ENCODE assay signal across 17 cellular contexts in the genomic region with DNA sequence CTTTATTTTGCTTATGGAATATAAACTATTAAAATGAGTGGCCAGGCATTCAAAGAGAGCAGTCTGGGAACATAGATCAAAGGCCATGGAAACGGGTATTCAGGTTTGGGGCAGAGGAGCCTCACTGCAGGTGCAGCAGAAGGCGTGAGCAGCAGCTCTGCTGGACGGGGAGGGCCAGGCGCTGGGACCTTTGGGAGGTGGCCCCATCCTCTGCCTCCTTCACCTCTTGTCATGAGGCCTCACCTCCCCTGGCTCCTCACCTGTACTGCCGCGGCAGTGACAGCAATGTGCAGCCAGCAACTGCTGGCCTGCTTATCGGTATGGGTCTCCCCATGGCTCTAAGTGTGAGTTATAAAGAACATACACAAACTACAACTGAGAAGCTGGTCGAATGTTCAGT.
DNase-seq lines count a peak whose midpoint lies in the region; ATAC-seq and TF ChIP-seq lines count a peak whose summit lies in the region.
"Had no signal": no experiment of that assay in that cellular context is flagged by ENCODE, and none has a peak within 500 bp of the region (broad histone marks: within the 10 kb centered on the region; RNA-seq: fewer than 3 reads in every experiment).

No MANE protein-coding gene starts in this region.

- H3K79me2 ChIP-seq in Loucy (ENCODE audit: insufficient read depth, low read length) = no peaks in the 10 kb centered on the region
- H3K79me2 ChIP-seq in neural progenitor cell (ENCODE audit: low read depth) = no peaks in the 10 kb centered on the region

- in situ Hi-C loops in GM13976 (cut with MboI; ENCODE audit: low sequenced_read_pairs, unreplicated experiment) = no loop called here

- TF ChIP-seq CTCF in Loucy (conservative IDR thresholded peaks at IDR 0.05; ENCODE audit: low read length) = no peak
- TF ChIP-seq CTCF in WERI-Rb-1 (IDR thresholded peaks at IDR 0.05; ENCODE audit: low read depth, low read length) = no peak
- no peak for TF ChIP-seq CTCF in neural progenitor cell (IDR thresholded peaks at IDR 0.05)
- TF ChIP-seq CTCF in natural killer cell (IDR thresholded peaks at IDR 0.05) = no peak
- TF ChIP-seq CTCF in osteocyte (IDR thresholded peaks at IDR 0.05) = no peak
- no peak for TF ChIP-seq CTCF in GM13976 (IDR thresholded peaks at IDR 0.05; ENCODE audit: borderline replicate concordance, control extremely low read depth, extremely low read depth, insufficient read depth, missing control alignments)

- H3K36me3 ChIP-seq in Loucy (ENCODE audit: insufficient read depth, low read length) (no peaks in the 10 kb centered on the region), WERI-Rb-1 (no peaks in the 10 kb centered on the region), neural progenitor cell (no peaks in the 10 kb centered on the region)
- H3K36me3 ChIP-seq: MG63 had no signal

- H3K4me3 ChIP-seq in Loucy (ENCODE audit: low read length, poor library complexity, severe bottlenecking) (no peak overlapping the region), WERI-Rb-1 (ENCODE audit: low read depth, low read length) (peak overlapping the region; percentile 27), neural progenitor cell (no peak overlapping the region)
- H3K4me3 ChIP-seq: MG63, SK-N-MC had no signal

- H3K27ac ChIP-seq in WERI-Rb-1 (peak overlapping the region; percentile 90), neural progenitor cell (no peak overlapping the region)
- H3K27ac ChIP-seq: SK-N-MC had no signal

- ATAC-seq in natural killer cell = no peak
- ATAC-seq: HepG2 had no signal

- no peaks in the 10 kb centered on the region for H3K27me3 ChIP-seq in Loucy (ENCODE audit: insufficient read depth, low read length, poor library complexity, severe bottlenecking)
- no peaks in the 10 kb centered on the region for H3K27me3 ChIP-seq in WERI-Rb-1 (ENCODE audit: insufficient read depth, low read depth, severe bottlenecking)
- no peaks in the 10 kb centered on the region for H3K27me3 ChIP-seq in neural progenitor cell
- H3K27me3 ChIP-seq: MG63 had no signal

- H3F3A ChIP-seq in Loucy (ENCODE audit: low read depth) = no peaks in the 10 kb centered on the region
- no peaks in the 10 kb centered on the region for H3F3A ChIP-seq in neural progenitor cell (ENCODE audit: low read depth)

- H4K20me1 ChIP-seq in Loucy (ENCODE audit: insufficient read depth, low read length, poor library complexity, severe bottlenecking) (no peaks in the 10 kb centered on the region), neural progenitor cell (ENCODE audit: low read depth) (no peaks in the 10 kb centered on the region)

- H2AFZ ChIP-seq in Loucy (ENCODE audit: low read length) (peak overlapping the region; percentile 59; the same call in 1 of the 2 replicates), neural progenitor cell (replicated peaks) (peak overlapping the region; percentile 86)

- H3K9ac ChIP-seq in Loucy (ENCODE audit: low read depth, low read length, poor library complexity, severe bottlenecking) = no peak overlapping the region
- H3K9ac ChIP-seq in neural progenitor cell = no peak overlapping the region

- peaks cover 14% of the 10 kb centered on the region for H3K9me3 Mint-ChIP-seq in neural progenitor cell
- no peaks in the 10 kb centered on the region for H3K9me3 Mint-ChIP-seq in natural killer cell
- H3K9me3 Mint-ChIP-seq in osteocyte (ENCODE audit: unreplicated experiment) = peaks cover 11% of the 10 kb centered on the region
- H3K9me3 Mint-ChIP-seq: CD4-positive, alpha-beta memory T cell; HFFc6 had no signal

- intact Hi-C loops in natural killer cell (cut with micrococcal nuclease) = no loop called here

- H3K27ac Mint-ChIP-seq in neural progenitor cell (peak overlapping the region; percentile 89), natural killer cell (peak overlapping the region in 1 of 2 donors; percentile 3), osteocyte (ENCODE audit: unreplicated experiment) (no peak overlapping the region)
- H3K27ac Mint-ChIP-seq: HFFc6 had no signal

- no peaks in the 10 kb centered on the region for H3K36me3 Mint-ChIP-seq in neural progenitor cell
- no peaks in the 10 kb centered on the region for H3K36me3 Mint-ChIP-seq in natural killer cell
- no peaks in the 10 kb centered on the region for H3K36me3 Mint-ChIP-seq in osteocyte (ENCODE audit: unreplicated experiment)

- 0 out of 2 replicates have a peak, but pooled peaks cover 4% of the 10 kb centered on the region for H3K9me3 ChIP-seq in Loucy (ENCODE audit: insufficient read depth, low read depth, low read length)
- H3K9me3 ChIP-seq in WERI-Rb-1 (ENCODE audit: severe bottlenecking) = peaks cover 7% of the 10 kb centered on the region
- no peaks in the 10 kb centered on the region for H3K9me3 ChIP-seq in neural progenitor cell (ENCODE audit: low read depth)
- H3K9me3 ChIP-seq: MG63 had no signal

- no peak overlapping the region for H3K4me3 Mint-ChIP-seq in neural progenitor cell
- no peak overlapping the region for H3K4me3 Mint-ChIP-seq in natural killer cell
- H3K4me3 Mint-ChIP-seq in osteocyte (ENCODE audit: unreplicated experiment) = no peak overlapping the region
- H3K4me3 Mint-ChIP-seq: CD4-positive, alpha-beta memory T cell; HFFc6 had no signal

- H3K4me1 ChIP-seq in Loucy (ENCODE audit: insufficient read depth, low read length, poor library complexity, severe bottlenecking) = no peaks in the 10 kb centered on the region
- H3K4me1 ChIP-seq in neural progenitor cell = peaks cover 6% of the 10 kb centered on the region

- DNase-seq in D341Med (ENCODE audit: low spot score) (peak; percentile 68), WERI-Rb-1 (peak; percentile 59), neural progenitor cell (ENCODE audit: low spot score) (no peak), natural killer cell (no peak), osteocyte (ENCODE audit: extremely low spot score, unreplicated experiment) (no peak), GM13976 (ENCODE audit: low spot score) (no peak)
- no peak for DNase-seq in central memory CD4-positive, alpha-beta T cell
- DNase-seq: Calu3; CD4-positive, alpha-beta memory T cell; GDM1; HFFc6; KG1; MG63; NCI-H1105 treated with DMSO at 0.1 percent for 48 hours had no signal

- no peak overlapping the region for H3K4me2 ChIP-seq in Loucy (ENCODE audit: low read depth, low read length, poor library complexity, severe bottlenecking)
- no peak overlapping the region for H3K4me2 ChIP-seq in neural progenitor cell

- H3K4me1 Mint-ChIP-seq in neural progenitor cell (peaks cover 5% of the 10 kb centered on the region), natural killer cell (peaks cover 13 to 15% of the 10 kb centered on the region in 2 donors), osteocyte (ENCODE audit: unreplicated experiment) (no peaks in the 10 kb centered on the region)
- H3K4me1 Mint-ChIP-seq: CD4-positive, alpha-beta memory T cell had no signal

- H3K27me3 Mint-ChIP-seq in neural progenitor cell (ENCODE audit: insufficient read depth, low read depth) (peaks cover 3% of the 10 kb centered on the region), natural killer cell (ENCODE audit: low read depth in 2 of 2) (no peaks in the 10 kb centered on the region), osteocyte (ENCODE audit: unreplicated experiment) (no peaks in the 10 kb centered on the region)
- H3K27me3 Mint-ChIP-seq: CD4-positive, alpha-beta memory T cell had no signal

- no peaks in the 10 kb centered on the region; the same call in 1 of the 2 replicates for H3K9me2 ChIP-seq in Loucy (replicated peaks; ENCODE audit: low read depth, low read length)

Comparison
In these comparisons a context has a peak if more than half of its experiments do, and no peak if none do; other contexts are left out.
1. DNase-seq: peak in D341Med (single experiment) and WERI-Rb-1 (single experiment); none in neural progenitor cell (single experiment), central memory CD4-positive, alpha-beta T cell (single experiment), natural killer cell (single experiment), osteocyte (single experiment) and GM13976 (single experiment).